1 cellular context compared by ENCODE assay signal in genomic region chr3:152595975-152596832, GRCh38.
TF ChIP-seq lines count a peak whose summit lies in the region.

No MANE protein-coding gene starts in this region.

TF ChIP-seq in K562, 482 proteins besides CTCF, POLR2A, EP300 and RAD21 (continued from another document):
- TF ChIP-seq SMARCC2 (IDR thresholded peaks at IDR 0.05; ENCODE audit: low read depth): 0 out of 2 replicates have a peak, but pooled peaks have one; percentile 49
- peak; percentile 63; the same call in 1 of the 2 replicates for TF ChIP-seq FOXJ2 (tag; IDR thresholded peaks at IDR 0.05)
- TF ChIP-seq ZNF274 (IDR thresholded peaks at IDR 0.05; ENCODE audit: borderline replicate concordance, low read depth, low read length): no peak
- TF ChIP-seq ATF4 (CRISPR knock-in tag; IDR thresholded peaks at IDR 0.05): no peak
- TF ChIP-seq CCNT2 (IDR thresholded peaks at IDR 0.05; ENCODE audit: borderline replicate concordance, extremely low read depth, insufficient read length, low read depth, low read length): peak; percentile 36
- no peak for TF ChIP-seq HNRNPL (IDR thresholded peaks at IDR 0.05; ENCODE audit: low read depth, low read length)
- TF ChIP-seq GATAD2A (IDR thresholded peaks at IDR 0.05): no peak
- TF ChIP-seq MYNN (IDR thresholded peaks at IDR 0.05): peak; percentile 49; the same call in 1 of the 2 replicates
- TF ChIP-seq MYNN (CRISPR knock-in tag; IDR thresholded peaks at IDR 0.05): no peak
- peak; percentile 73; the same call in 1 of the 2 replicates for TF ChIP-seq POLR2AphosphoS5 (IDR thresholded peaks at IDR 0.05; ENCODE audit: control insufficient read depth, insufficient read depth, low read depth, low read length)
- no peak for TF ChIP-seq CBX2 (IDR thresholded peaks at IDR 0.05; ENCODE audit: insufficient read depth, low read length, poor library complexity, severe bottlenecking)
- peak; percentile 41; the same call in 1 of the 2 replicates for TF ChIP-seq ATF7 (IDR thresholded peaks at IDR 0.05)
- TF ChIP-seq NFE2 (IDR thresholded peaks at IDR 0.05; ENCODE audit: low read depth): 0 out of 2 replicates have a peak, but pooled peaks have one; percentile 27
- TF ChIP-seq KLF16 (IDR thresholded peaks at IDR 0.05): peak; percentile 36; the same call in 1 of the 2 replicates
- no peak for TF ChIP-seq MAX (CRISPR knock-in tag; IDR thresholded peaks at IDR 0.05)
- peak; percentile 52 for TF ChIP-seq SMARCB1 (IDR thresholded peaks at IDR 0.05; ENCODE audit: insufficient read length, low read depth)
- TF ChIP-seq HDAC1 (IDR thresholded peaks at IDR 0.05): peak in 1 of 2 experiments; percentile 32; a peak in 1 of 4 replicates
- peak; percentile 82; the same call in 1 of the 2 replicates for TF ChIP-seq RNF2 (IDR thresholded peaks at IDR 0.05)
- TF ChIP-seq KLF13 (tag; IDR thresholded peaks at IDR 0.05; ENCODE audit: borderline replicate concordance, low read depth): peak; percentile 45; the same call in 1 of the 2 replicates
- peak; percentile 86 for TF ChIP-seq BRD4 (IDR thresholded peaks at IDR 0.05)
- peak; percentile 65; the same call in 1 of the 2 replicates for TF ChIP-seq ESRRA (IDR thresholded peaks at IDR 0.05; ENCODE audit: borderline replicate concordance, low read depth)
- no peak for TF ChIP-seq MEF2A (IDR thresholded peaks at IDR 0.05; ENCODE audit: control insufficient read depth, low read depth, low read length)
- no peak for TF ChIP-seq ZNF253 (CRISPR knock-in tag; conservative IDR thresholded peaks at IDR 0.05)
- no peak for TF ChIP-seq MCM3 (IDR thresholded peaks at IDR 0.05)
- peak; percentile 26 for TF ChIP-seq TAF1 (IDR thresholded peaks at IDR 0.05; ENCODE audit: control insufficient read depth, extremely low read depth, insufficient read depth, low read length, severe bottlenecking)
- peak in 1 of 3 experiments; percentile 35; a peak in 2 of 6 replicates for TF ChIP-seq ZBTB11 (CRISPR knock-in tag; IDR thresholded peaks at IDR 0.05)
- no peak for TF ChIP-seq ZNF143 (CRISPR knock-in tag; IDR thresholded peaks at IDR 0.05)
- TF ChIP-seq CBFA2T3 (IDR thresholded peaks at IDR 0.05): peak; percentile 85
- TF ChIP-seq PCBP2 (IDR thresholded peaks at IDR 0.05; ENCODE audit: low read depth, low read length, poor library complexity, severe bottlenecking): no peak
- peak in 1 of 2 experiments; percentile 95; a peak in 2 of 4 replicates for TF ChIP-seq SRF (CRISPR knock-in tag; IDR thresholded peaks at IDR 0.05)
- TF ChIP-seq ZNF592 (IDR thresholded peaks at IDR 0.05): peak; percentile 68; the same call in 1 of the 2 replicates
- TF ChIP-seq TAL1 (IDR thresholded peaks at IDR 0.05): peak; percentile 76
- TF ChIP-seq TBP (optimal IDR thresholded peaks at IDR 0.05; ENCODE audit: low read depth, low read length): peak; percentile 62
- peak; percentile 69; the same call in 1 of the 2 replicates for TF ChIP-seq FOXM1 (IDR thresholded peaks at IDR 0.05; ENCODE audit: low read depth)
- TF ChIP-seq FOXM1 (CRISPR knock-in tag; IDR thresholded peaks at IDR 0.05; ENCODE audit: low read depth): no peak
- TF ChIP-seq KHSRP (IDR thresholded peaks at IDR 0.05): no peak
- TF ChIP-seq CHD2 (IDR thresholded peaks at IDR 0.05; ENCODE audit: low read depth, low read length): no peak
- TF ChIP-seq PML (IDR thresholded peaks at IDR 0.05; ENCODE audit: low read length): peak; percentile 60
- TF ChIP-seq RHOXF2B (CRISPR knock-in tag; conservative IDR thresholded peaks at IDR 0.05): no peak
- peak; percentile 88 for TF ChIP-seq NR2C2 (CRISPR knock-in tag; IDR thresholded peaks at IDR 0.05)
- TF ChIP-seq NR2C2 (tag; IDR thresholded peaks at IDR 0.05): peak; percentile 98
- no peak for TF ChIP-seq BMI1 (IDR thresholded peaks at IDR 0.05; ENCODE audit: low read length)
- TF ChIP-seq ID3 (CRISPR knock-in tag; IDR thresholded peaks at IDR 0.05): no peak
- no peak for TF ChIP-seq ID3 (tag; IDR thresholded peaks at IDR 0.05)
- no peak for TF ChIP-seq SIRT6 (IDR thresholded peaks at IDR 0.05; ENCODE audit: low read depth, low read length)
- no peak for TF ChIP-seq POLR3A (IDR thresholded peaks at IDR 0.05; ENCODE audit: borderline replicate concordance, extremely low read depth, insufficient read depth, insufficient read length)
- no peak for TF ChIP-seq NFE2L1 (tag; IDR thresholded peaks at IDR 0.05; ENCODE audit: borderline replicate concordance, low read depth)
- no peak for TF ChIP-seq ZSCAN29 (IDR thresholded peaks at IDR 0.05)
- peak; percentile 76 for TF ChIP-seq CBFA2T2 (conservative IDR thresholded peaks at IDR 0.05)
- peak; percentile 58; the same call in 1 of the 2 replicates for TF ChIP-seq SP1 (CRISPR knock-in tag; IDR thresholded peaks at IDR 0.05)
- peak; percentile 81 for TF ChIP-seq POLR2H (tag; IDR thresholded peaks at IDR 0.05; ENCODE audit: low read depth)
- peak in 1 of 2 experiments; percentile 79; a peak in 2 of 4 replicates for TF ChIP-seq TBL1XR1 (IDR thresholded peaks at IDR 0.05; ENCODE audit: low read length in 2 of 2)
- peak; percentile 29 for TF ChIP-seq POLR2B (IDR thresholded peaks at IDR 0.05; ENCODE audit: low read depth, partially characterized antibody)
- TF ChIP-seq U2AF2 (optimal IDR thresholded peaks at IDR 0.05; ENCODE audit: low read depth, low read length): no peak
- TF ChIP-seq CBX3 (IDR thresholded peaks at IDR 0.05; ENCODE audit: borderline replicate concordance in 1 of 2, low read length in 2 of 2): peak in 1 of 2 experiments; percentile 66; a peak in 1 of 3 replicates
- TF ChIP-seq HNRNPH1 (optimal IDR thresholded peaks at IDR 0.05; ENCODE audit: low read depth, low read length): no peak
